9 cellular contexts compared by ENCODE assay signal in the genomic region with DNA sequence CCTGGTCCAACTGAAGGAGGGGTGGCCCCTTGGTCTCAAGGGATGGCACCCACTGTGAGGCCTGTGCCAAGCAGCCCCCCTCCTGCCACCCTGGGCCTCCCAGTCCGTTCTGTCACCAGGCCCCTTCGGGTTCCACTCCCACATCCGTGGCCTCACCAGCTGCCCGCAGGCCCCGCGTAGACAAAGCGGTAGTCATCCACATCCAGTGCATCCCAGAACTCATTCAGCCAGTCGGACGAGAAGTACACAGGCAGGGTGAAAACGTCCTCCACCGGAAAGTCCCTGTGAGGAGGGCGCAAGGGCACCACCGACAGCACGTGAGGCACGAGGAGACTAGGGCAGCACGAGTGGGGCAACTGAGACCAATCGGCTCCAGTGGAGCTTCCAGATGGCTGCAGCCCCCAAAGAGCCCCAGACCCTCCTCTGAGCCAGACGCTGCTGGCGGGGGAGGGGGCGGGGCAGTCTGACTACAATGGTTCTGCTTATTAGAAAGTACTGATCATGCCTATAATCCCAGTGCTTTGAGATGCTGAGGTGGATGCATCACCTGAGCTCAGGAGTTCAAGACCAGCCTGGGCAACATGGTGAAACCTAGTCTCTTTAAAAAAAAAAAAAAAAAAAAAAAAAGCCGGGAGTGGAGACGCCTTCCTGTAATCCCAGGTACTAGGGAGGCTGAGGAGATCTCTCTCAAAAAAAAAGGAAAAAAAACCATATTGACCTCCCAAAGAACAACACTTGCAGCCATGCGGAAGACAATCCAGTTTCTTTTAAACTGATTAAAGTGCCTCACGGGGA. TPM values are rescaled to one million over a fixed set of nuclear protein-coding genes. Genes with fewer than 3 reads are reported as not detected.
DNase-seq lines count a peak whose midpoint lies in the region; ATAC-seq and TF ChIP-seq lines count a peak whose summit lies in the region.
"Had no signal": no experiment of that assay in that cellular context is flagged by ENCODE, and none has a peak within 500 bp of the region (broad histone marks: within the 10 kb centered on the region; RNA-seq: fewer than 3 reads in every experiment).

No MANE protein-coding gene starts in this region.

- no peak for TF ChIP-seq EP300 in gastroesophageal sphincter (IDR thresholded peaks at IDR 0.05)

- H3K4me1 ChIP-seq in gastroesophageal sphincter, result peaks cover 0 to 68% (median 23%) of the 10 kb centered on the region in 3 donors

- no peak for TF ChIP-seq CTCF in WI38 (IDR thresholded peaks at IDR 0.05; ENCODE audit: low read depth, low read length)
- TF ChIP-seq CTCF in gastroesophageal sphincter (IDR thresholded peaks at IDR 0.05), result no peak

- DNase-seq in H7 (peak; percentile 47), skeletal muscle cell (ENCODE audit: low read depth) (no peak), 8988T (no peak), nucleus accumbens (lab: John Stamatoyannopoulos, UW) (no peak)
- no peak for DNase-seq in central memory CD4-positive, alpha-beta T cell
- DNase-seq: activated CD4-positive, alpha-beta T cell treated with anti-CD3 and anti-CD28 coated beads, Interleukin-2, amount 50 U/mL, for 4 hours had no signal

- H3K36me3 ChIP-seq in H7 (replicated peaks; ENCODE audit: control insufficient read depth, insufficient read depth, low read length) (peaks cover 9% of the 10 kb centered on the region), gastroesophageal sphincter (peaks cover 0 to 35% of the 10 kb centered on the region in 2 donors)

- ATAC-seq in gastroesophageal sphincter, result no peak
- no peak for ATAC-seq in HG03045 (IDR thresholded peaks at IDR 0.05; ENCODE audit: unreplicated experiment)

- H3K27me3 ChIP-seq in H7 (ENCODE audit: control insufficient read depth, insufficient read depth, low read length) (no peaks in the 10 kb centered on the region), gastroesophageal sphincter (no peaks in the 10 kb centered on the region)

- no peak for TF ChIP-seq POLR2A in gastroesophageal sphincter (IDR thresholded peaks at IDR 0.05)

- H3K27ac ChIP-seq in gastroesophageal sphincter, result peak overlapping the region in 3 of 4 donors; percentile 90

- WGBS in gastroesophageal sphincter (ENCODE audit: low coverage in 1 of 2), 2 donors, result 14 to 20% methylated on average over 3 to 4 of the region's 24 CpGs

- peak overlapping the region; percentile 92 for H3K4me3 ChIP-seq in H7 (ENCODE audit: insufficient read depth, low read depth, low read length)
- H3K4me3 ChIP-seq in WI38 (ENCODE audit: low read depth, low read length), result peak overlapping the region; percentile 89
- H3K4me3 ChIP-seq in gastroesophageal sphincter, result peak overlapping the region; percentile 74 to 86
- peak overlapping the region; percentile 92 for H3K4me3 ChIP-seq in skeletal muscle cell (ENCODE audit: low read depth, low read length)

- H3K9me3 ChIP-seq in gastroesophageal sphincter, result no peaks in the 10 kb centered on the region

RNA-seq across cellular contexts. Expression of a gene that starts 1.2 kb away (rescaled TPM):
- 45.3 and 54.4 TPM in 2 replicates for total RNA-seq in H7 (2014; rRNA removed; shearing (Covaris generic))
- 10 to 100 TPM; 13.8 to 19.5 (median 17.0) TPM for total RNA-seq in gastroesophageal sphincter

RNA-seq across cellular contexts. Expression of a gene that starts 1.3 kb away (rescaled TPM):
- 122 and 123 TPM in 2 replicates for total RNA-seq in H7 (2014; rRNA removed; shearing (Covaris generic))
- 10 to 100 TPM; 27.1 to 47.0 (median 35.6) TPM for total RNA-seq in gastroesophageal sphincter
